Comparison of ENCODE assay signal across 20 cellular contexts in the genomic region with DNA sequence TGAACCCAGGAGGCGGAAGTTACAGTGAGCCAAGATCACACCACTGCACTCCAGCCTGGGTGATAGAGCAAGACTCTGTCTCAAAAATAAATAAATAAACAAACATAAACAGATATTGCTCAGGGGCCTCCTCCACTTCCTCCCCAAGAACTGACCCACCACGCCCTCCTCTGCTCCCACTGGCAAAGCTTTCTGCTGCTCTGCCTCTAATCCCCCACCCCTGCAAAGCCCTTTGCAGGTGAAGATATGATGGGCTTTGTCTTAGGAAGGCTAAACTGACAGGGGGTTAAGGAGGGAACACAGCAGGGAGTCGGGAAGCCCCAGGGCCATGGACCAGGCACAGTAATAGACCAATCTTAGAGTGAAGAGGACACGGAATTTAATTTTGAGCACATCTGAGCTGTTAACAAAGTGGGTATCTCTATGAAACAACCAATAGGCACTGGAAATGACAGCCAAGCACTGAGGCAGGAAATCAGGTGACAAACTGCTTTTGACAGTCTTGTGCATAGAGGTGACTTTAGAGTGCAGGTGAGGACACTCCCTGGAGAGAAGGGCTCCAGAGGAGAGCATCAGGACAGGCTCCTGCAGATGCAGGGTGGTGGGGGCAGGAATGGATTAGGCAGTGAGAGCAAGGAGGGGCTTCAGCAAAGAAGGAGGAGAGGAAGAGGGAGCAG. TPM values are rescaled to one million over a fixed set of nuclear protein-coding genes. Genes with fewer than 3 reads are reported as not detected.
"Had no signal": no experiment of that assay in that cellular context is flagged by ENCODE, and none has a peak within 500 bp of the region (broad histone marks: within the 10 kb centered on the region; RNA-seq: fewer than 3 reads in every experiment).

No MANE protein-coding gene starts in this region.

- H3K9me3 Mint-ChIP-seq: activated T-helper 17 cell treated with anti-CD3 and anti-CD28 coated beads, Interleukin-2, amount 50 U/mL, for 72 hours; endodermal cell; stimulated activated effector memory CD8-positive, alpha-beta T cell treated with anti-CD3 and anti-CD28 coated beads, Interleukin-12 subunit alpha, Interleukin-12 subunit beta, amount 100 ng/mL, for 72 hours had no signal

- H3K9me3 ChIP-seq: breast epithelium, tibial artery, uterus had no signal

- H3K27me3 ChIP-seq: uterus had no signal

- H3K4me3 ChIP-seq: breast epithelium, tibial artery, uterus had no signal

- H3K27ac Mint-ChIP-seq: endodermal cell; stimulated activated effector memory CD8-positive, alpha-beta T cell treated with anti-CD3 and anti-CD28 coated beads, Interleukin-12 subunit alpha, Interleukin-12 subunit beta, amount 100 ng/mL, for 72 hours had no signal

- H3K36me3 Mint-ChIP-seq: stimulated activated effector memory CD8-positive, alpha-beta T cell treated with anti-CD3 and anti-CD28 coated beads, Interleukin-12 subunit alpha, Interleukin-12 subunit beta, amount 100 ng/mL, for 72 hours had no signal

- ATAC-seq: activated T-helper 17 cell treated with anti-CD3 and anti-CD28 coated beads, Interleukin-2, amount 50 U/mL, for 72 hours; stimulated activated effector memory CD8-positive, alpha-beta T cell treated with anti-CD3 and anti-CD28 coated beads, Interleukin-12 subunit alpha, Interleukin-12 subunit beta, amount 100 ng/mL, for 72 hours had no signal

- H3K4me1 Mint-ChIP-seq: activated T-helper 17 cell treated with anti-CD3 and anti-CD28 coated beads, Interleukin-2, amount 50 U/mL, for 72 hours had no signal

- DNase-seq: activated CD4-positive, alpha-beta T cell treated with anti-CD3 and anti-CD28 coated beads for 48 hours; activated T-cell treated with anti-CD3 and anti-CD28 coated beads for 4 hours; aorta; endodermal cell; erythroblast; hippocampal formation; kidney glomerular epithelial cell; posterior cingulate gyrus; right cardiac atrium; small intestine; uterus had no signal

- H3K4me1 ChIP-seq: breast epithelium, tibial artery, uterus had no signal

- H3K27ac ChIP-seq: breast epithelium, tibial artery, uterus had no signal

- H3K4me3 Mint-ChIP-seq: activated T-helper 17 cell treated with anti-CD3 and anti-CD28 coated beads, Interleukin-2, amount 50 U/mL, for 72 hours; endodermal cell; stimulated activated effector memory CD8-positive, alpha-beta T cell treated with anti-CD3 and anti-CD28 coated beads, Interleukin-12 subunit alpha, Interleukin-12 subunit beta, amount 100 ng/mL, for 72 hours had no signal

- H3K36me3 ChIP-seq: breast epithelium, tibial artery, uterus had no signal

RNA-seq across cellular contexts. Expression of a gene that starts 6.4 kb away (rescaled TPM):
- total RNA-seq: activated CD8-positive, alpha-beta memory T cell treated with anti-CD3 and anti-CD28 coated beads for 36 hours; activated T-helper 17 cell treated with anti-CD3 and anti-CD28 coated beads, Interleukin-2, amount 50 U/mL, for 72 hours; aorta; breast epithelium; cerebellum; dermis microvascular lymphatic vessel endothelial cell; endodermal cell; lower leg skin; myocyte; right cardiac atrium; uterus had no signal
- polyA plus RNA-seq: right cardiac atrium, small intestine had no signal

RNA-seq across cellular contexts. Expression of a gene that starts 25.1 kb away (rescaled TPM):
- total RNA-seq: activated CD8-positive, alpha-beta memory T cell treated with anti-CD3 and anti-CD28 coated beads for 36 hours; activated T-helper 17 cell treated with anti-CD3 and anti-CD28 coated beads, Interleukin-2, amount 50 U/mL, for 72 hours; cerebellum; dermis microvascular lymphatic vessel endothelial cell; myocyte had no signal

RNA-seq across cellular contexts. Expression of a gene that starts 31.2 kb away (rescaled TPM):
- total RNA-seq: activated CD8-positive, alpha-beta memory T cell treated with anti-CD3 and anti-CD28 coated beads for 36 hours; activated T-helper 17 cell treated with anti-CD3 and anti-CD28 coated beads, Interleukin-2, amount 50 U/mL, for 72 hours; aorta; cerebellum; dermis microvascular lymphatic vessel endothelial cell; endodermal cell; lower leg skin; myocyte; right cardiac atrium; uterus had no signal
- polyA plus RNA-seq: aorta, right cardiac atrium, small intestine had no signal

RNA-seq across cellular contexts. Expression of a gene that starts 52.6 kb away (rescaled TPM):
- total RNA-seq: activated CD8-positive, alpha-beta memory T cell treated with anti-CD3 and anti-CD28 coated beads for 36 hours; cerebellum; dermis microvascular lymphatic vessel endothelial cell; endodermal cell; myocyte had no signal
